Comparison of ENCODE assay signal across 14 cellular contexts in the genomic region with DNA sequence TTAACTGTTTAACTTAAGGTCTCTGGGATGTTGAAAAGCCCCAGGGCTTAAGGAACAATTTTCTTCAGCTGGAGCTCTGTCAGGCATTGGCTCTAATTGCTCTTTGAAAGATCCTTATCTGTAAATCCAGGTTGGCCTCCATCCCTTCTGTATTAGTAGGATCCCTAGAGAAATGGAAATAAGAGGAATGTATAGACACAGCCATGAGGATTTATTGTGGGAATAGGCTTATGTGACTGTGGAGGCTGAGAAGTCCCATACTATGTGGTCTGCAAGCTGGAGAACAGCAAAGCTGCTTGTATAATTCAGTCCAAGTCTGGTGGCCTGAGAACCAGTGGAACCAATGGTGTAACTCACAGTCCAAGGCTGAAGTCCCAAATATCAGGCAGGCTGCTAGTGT. TPM values are rescaled to one million over a fixed set of nuclear protein-coding genes. Genes with fewer than 3 reads are reported as not detected.
DNase-seq lines count a peak whose midpoint lies in the region; ATAC-seq and TF ChIP-seq lines count a peak whose summit lies in the region.
"Had no signal": no experiment of that assay in that cellular context is flagged by ENCODE, and none has a peak within 500 bp of the region (broad histone marks: within the 10 kb centered on the region; RNA-seq: fewer than 3 reads in every experiment).

No MANE protein-coding gene starts in this region.

- H3K4me1 Mint-ChIP-seq in glutamatergic neuron (ENCODE audit: low read depth, unreplicated experiment): peaks cover 39% of the 10 kb centered on the region
- H3K4me1 Mint-ChIP-seq in activated naive CD4-positive, alpha-beta T cell treated with anti-CD3 and anti-CD28 coated beads, Interleukin-2, amount 10 ng/mL, durations not matched to agents 7 days and 5 days: no peaks in the 10 kb centered on the region
- peaks cover 5% of the 10 kb centered on the region for H3K4me1 Mint-ChIP-seq in activated T-helper 17 cell treated with anti-CD3 and anti-CD28 coated beads, Interleukin-2, amount 50 U/mL, for 72 hours

- CTCF ChIA-PET in activated naive CD4-positive, alpha-beta T cell treated with anti-CD3 and anti-CD28 coated beads, Interleukin-2, amount 10 ng/mL, durations not matched to agents 7 days and 5 days (lab: Charles Lee): no interaction called here

- H3K4me3 Mint-ChIP-seq in glutamatergic neuron (ENCODE audit: unreplicated experiment): no peak overlapping the region
- no peak overlapping the region for H3K4me3 Mint-ChIP-seq in activated naive CD4-positive, alpha-beta T cell treated with anti-CD3 and anti-CD28 coated beads, Interleukin-2, amount 10 ng/mL, durations not matched to agents 7 days and 5 days
- H3K4me3 Mint-ChIP-seq in activated T-helper 17 cell treated with anti-CD3 and anti-CD28 coated beads, Interleukin-2, amount 50 U/mL, for 72 hours: no peak overlapping the region
- H3K4me3 Mint-ChIP-seq: B cell; CD8-positive, alpha-beta T cell; IgD-negative memory B cell had no signal

- DNase-seq in DMS 273 (lab: John Stamatoyannopoulos, UW; ENCODE audit: unreplicated experiment) (peak; percentile 12), ELF-1 (ENCODE audit: low read depth, low spot score) (peak; percentile 26), NCI-H69 (lab: John Stamatoyannopoulos, UW) (peak; percentile 49), glutamatergic neuron (no peak)
- DNase-seq in activated naive CD4-positive, alpha-beta T cell treated with anti-CD3 and anti-CD28 coated beads, Interleukin-2, amount 10 ng/mL, durations not matched to agents 7 days and 5 days: no peak
- DNase-seq: Calu3; CD8-positive, alpha-beta T cell; GF-D8; GM23248 had no signal

- ATAC-seq in activated T-helper 17 cell treated with anti-CD3 and anti-CD28 coated beads, Interleukin-2, amount 50 U/mL, for 72 hours (replicated peaks): no peak
- ATAC-seq in GM19328 (IDR thresholded peaks at IDR 0.05; ENCODE audit: unreplicated experiment): no peak
- ATAC-seq: CD8-positive, alpha-beta T cell; HepG2 had no signal

- H3K27ac Mint-ChIP-seq in glutamatergic neuron (ENCODE audit: unreplicated experiment): peak overlapping the region; percentile 20
- no peak overlapping the region for H3K27ac Mint-ChIP-seq in activated naive CD4-positive, alpha-beta T cell treated with anti-CD3 and anti-CD28 coated beads, Interleukin-2, amount 10 ng/mL, durations not matched to agents 7 days and 5 days
- H3K27ac Mint-ChIP-seq in activated T-helper 17 cell treated with anti-CD3 and anti-CD28 coated beads, Interleukin-2, amount 50 U/mL, for 72 hours: no peak overlapping the region
- H3K27ac Mint-ChIP-seq: B cell; CD8-positive, alpha-beta T cell; IgD-negative memory B cell had no signal

- no peaks in the 10 kb centered on the region for H3K9me3 Mint-ChIP-seq in glutamatergic neuron (ENCODE audit: unreplicated experiment)
- H3K9me3 Mint-ChIP-seq in activated naive CD4-positive, alpha-beta T cell treated with anti-CD3 and anti-CD28 coated beads, Interleukin-2, amount 10 ng/mL, durations not matched to agents 7 days and 5 days: no peaks in the 10 kb centered on the region
- H3K9me3 Mint-ChIP-seq in activated T-helper 17 cell treated with anti-CD3 and anti-CD28 coated beads, Interleukin-2, amount 50 U/mL, for 72 hours: peaks cover 4% of the 10 kb centered on the region
- H3K9me3 Mint-ChIP-seq: CD8-positive, alpha-beta T cell; IgD-negative memory B cell had no signal

- H3K27me3 Mint-ChIP-seq in glutamatergic neuron (ENCODE audit: unreplicated experiment): peaks cover 3% of the 10 kb centered on the region
- H3K27me3 Mint-ChIP-seq in activated naive CD4-positive, alpha-beta T cell treated with anti-CD3 and anti-CD28 coated beads, Interleukin-2, amount 10 ng/mL, durations not matched to agents 7 days and 5 days: peaks cover 6% of the 10 kb centered on the region
- H3K27me3 Mint-ChIP-seq in activated T-helper 17 cell treated with anti-CD3 and anti-CD28 coated beads, Interleukin-2, amount 50 U/mL, for 72 hours: no peaks in the 10 kb centered on the region
- H3K27me3 Mint-ChIP-seq: B cell had no signal

- H3K36me3 Mint-ChIP-seq in glutamatergic neuron (ENCODE audit: unreplicated experiment): no peaks in the 10 kb centered on the region
- H3K36me3 Mint-ChIP-seq in activated naive CD4-positive, alpha-beta T cell treated with anti-CD3 and anti-CD28 coated beads, Interleukin-2, amount 10 ng/mL, durations not matched to agents 7 days and 5 days: no peaks in the 10 kb centered on the region
- no peaks in the 10 kb centered on the region for H3K36me3 Mint-ChIP-seq in activated T-helper 17 cell treated with anti-CD3 and anti-CD28 coated beads, Interleukin-2, amount 50 U/mL, for 72 hours (ENCODE audit: low read depth)
- H3K36me3 Mint-ChIP-seq: CD8-positive, alpha-beta T cell had no signal

- no peak for TF ChIP-seq CTCF in glutamatergic neuron (IDR thresholded peaks at IDR 0.05; ENCODE audit: partially characterized antibody, unreplicated experiment)

RNA-seq across cellular contexts. Expression of a gene that starts 47.6 kb away (rescaled TPM):
- 25.8 TPM for total RNA-seq in glutamatergic neuron (ENCODE audit: unreplicated experiment)
- 1 to 10 TPM; 1.7 to 4.9 TPM for total RNA-seq in activated T-helper 17 cell treated with anti-CD3 and anti-CD28 coated beads, Interleukin-2, amount 50 U/mL, for 72 hours

Comparison
In these comparisons a context has a peak if more than half of its experiments do, and no peak if none do; other contexts are left out.
1. DNase-seq: peak in DMS 273 (single experiment), ELF-1 (single experiment) and NCI-H69 (single experiment); none in glutamatergic neuron (single experiment) and activated naive CD4-positive, alpha-beta T cell treated with anti-CD3 and anti-CD28 coated beads, Interleukin-2, amount 10 ng/mL, durations not matched to agents 7 days and 5 days (single experiment).